Comparison of ENCODE assay signal across 8 cellular contexts in genomic region chr13:112943309-112944125, GRCh38. TPM values are rescaled to one million over a fixed set of nuclear protein-coding genes. Genes with fewer than 3 reads are reported as not detected.
DNase-seq lines count a peak whose midpoint lies in the region; ATAC-seq and TF ChIP-seq lines count a peak whose summit lies in the region.

No MANE protein-coding gene starts in this region.

- TF ChIP-seq CTCF in OCI-LY1 (IDR thresholded peaks at IDR 0.05; ENCODE audit: low read length) (no peak), astrocyte of the cerebellum (IDR thresholded peaks at IDR 0.05; ENCODE audit: low read depth, low read length, missing control alignments) (no peak)

- no peaks in the 10 kb centered on the region; the same call in 1 of the 2 replicates for H3K27me3 ChIP-seq in OCI-LY1 (ENCODE audit: insufficient read depth, low read length)
- H3K27me3 ChIP-seq in iPS-18a (ENCODE audit: control insufficient read depth, insufficient read depth, low read length) = peaks cover 9% of the 10 kb centered on the region
- peaks cover 61% of the 10 kb centered on the region for H3K27me3 ChIP-seq in skeletal muscle satellite cell (ENCODE audit: control insufficient read depth, insufficient read depth, low read length)

- H3K9me2 ChIP-seq in OCI-LY1 (ENCODE audit: low read depth, low read length) = no peaks in the 10 kb centered on the region

- in situ Hi-C loops in astrocyte of the cerebellum (cut with HindIII; ENCODE audit: low sequenced_read_pairs) = no loop called here

- H3K4me2 ChIP-seq in OCI-LY1 (ENCODE audit: low read length) (peak overlapping the region; percentile 0; the same call in 1 of the 2 replicates), skeletal muscle satellite cell (ENCODE audit: low read length) (peak overlapping the region; percentile 98)

- H3F3A ChIP-seq in OCI-LY1 (ENCODE audit: insufficient read depth, low read length) = no peaks in the 10 kb centered on the region

- no peaks in the 10 kb centered on the region for H3K36me3 ChIP-seq in OCI-LY1 (ENCODE audit: insufficient read depth, low read length)
- H3K36me3 ChIP-seq in iPS-18a (ENCODE audit: control insufficient read depth, low read depth, low read length) = no peaks in the 10 kb centered on the region
- no peaks in the 10 kb centered on the region for H3K36me3 ChIP-seq in skeletal muscle satellite cell (ENCODE audit: insufficient read depth, low read length)

- no peaks in the 10 kb centered on the region for H4K20me1 ChIP-seq in OCI-LY1 (ENCODE audit: insufficient read depth, low read length)

- H3K79me2 ChIP-seq in OCI-LY1 (ENCODE audit: insufficient read depth, low read length) = no peaks in the 10 kb centered on the region

- no peaks in the 10 kb centered on the region for H3K9me3 ChIP-seq in OCI-LY1 (ENCODE audit: low read length)
- H3K9me3 ChIP-seq in iPS-18a (ENCODE audit: control insufficient read depth, low read depth, low read length) = no peaks in the 10 kb centered on the region
- no peaks in the 10 kb centered on the region for H3K9me3 ChIP-seq in skeletal muscle satellite cell (replicated peaks; ENCODE audit: low read length)

- H3K4me3 ChIP-seq in OCI-LY1 (ENCODE audit: low read depth, low read length, poor library complexity, severe bottlenecking) = peak overlapping the region; percentile 16
- H3K4me3 ChIP-seq in astrocyte of the cerebellum (ENCODE audit: low read depth, low read length) = peak overlapping the region; percentile 50
- peak overlapping the region; percentile 63 for H3K4me3 ChIP-seq in iPS-18a (ENCODE audit: low read length)
- peak overlapping the region; percentile 70 for H3K4me3 ChIP-seq in skeletal muscle satellite cell (ENCODE audit: low read length)

- no peak overlapping the region for H2AFZ ChIP-seq in OCI-LY1 (ENCODE audit: low read length)

- H3K4me1 ChIP-seq in OCI-LY1 (ENCODE audit: insufficient read depth, low read length, severe bottlenecking) (peaks cover 3% of the 10 kb centered on the region), iPS-18a (ENCODE audit: control insufficient read depth, low read depth, low read length) (no peaks in the 10 kb centered on the region), skeletal muscle satellite cell (ENCODE audit: control insufficient read depth, insufficient read depth, low read length) (peaks cover 15% of the 10 kb centered on the region)

- peak; percentile 35 to 48 for ATAC-seq in activated CD4-positive, CD25-positive, alpha-beta regulatory T cell treated with anti-CD3 and anti-CD28 coated beads, Interleukin-2, amount 50 U/mL, for 24 hours
- ATAC-seq in HG02970 (IDR thresholded peaks at IDR 0.05; ENCODE audit: low FRiP score, unreplicated experiment) = peak; percentile 32

- no peak for DNase-seq in activated CD4-positive, CD25-positive, alpha-beta regulatory T cell (lab: John Stamatoyannopoulos, UW)
- no peak for DNase-seq in astrocyte of the cerebellum (ENCODE audit: low read depth)
- no peak for DNase-seq in T-helper 9 cell

- H3K9ac ChIP-seq in OCI-LY1 (ENCODE audit: low read length) (no peak overlapping the region), iPS-18a (ENCODE audit: low read length) (peak overlapping the region; percentile 29), skeletal muscle satellite cell (ENCODE audit: low read depth, low read length) (peak overlapping the region; percentile 26)

- H3K27ac ChIP-seq in OCI-LY1 (ENCODE audit: low read depth, low read length, poor library complexity, severe bottlenecking) (no peak overlapping the region), iPS-18a (ENCODE audit: low read length) (no peak overlapping the region)

RNA-seq across cellular contexts. Expression of gene MCF2L, which starts 25.5 kb away (rescaled TPM):
- total RNA-seq in skeletal muscle satellite cell (2012; rRNA removed) = 6.6 and 8.6 TPM in 2 replicates

Comparison
In these comparisons a context has a peak if more than half of its experiments do, and no peak if none do; other contexts are left out.
1. H3K4me3 ChIP-seq: peak in every context shown above with its lines; median percentile 70 in skeletal muscle satellite cell; 63 in iPS-18a; 50 in astrocyte of the cerebellum; 16 in OCI-LY1.